In the genomic region with DNA sequence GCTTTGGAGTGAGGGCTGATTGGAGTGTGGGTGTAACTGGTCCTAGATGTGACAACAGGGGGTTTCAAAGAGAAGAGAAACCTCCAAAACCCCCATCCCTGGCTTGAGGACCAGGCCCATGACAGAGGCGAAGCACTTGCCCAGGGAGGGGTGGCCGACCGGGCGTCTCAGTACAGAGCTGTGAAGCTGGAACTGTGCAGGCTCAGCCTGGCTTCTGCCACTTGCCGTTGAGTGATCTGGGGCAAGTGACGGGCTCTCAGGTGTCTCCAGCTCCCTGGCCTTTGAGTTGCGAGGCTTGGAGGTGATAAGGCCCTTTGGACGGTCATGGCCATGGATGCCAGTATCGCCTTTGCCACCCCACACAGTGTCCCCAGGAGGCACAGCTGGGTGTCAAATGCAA, we compare ENCODE assay signal across 8 cellular contexts.
"Had no signal": no experiment of that assay in that cellular context is flagged by ENCODE, and none has a peak within 500 bp of the region (broad histone marks: within the 10 kb centered on the region; RNA-seq: fewer than 3 reads in every experiment).

No MANE protein-coding gene starts in this region.

- H3K36me3 Mint-ChIP-seq: IgD-negative memory B cell had no signal

- H3K9me3 Mint-ChIP-seq: IgD-negative memory B cell had no signal

- H3K27ac Mint-ChIP-seq: IgD-negative memory B cell had no signal

- DNase-seq: IMR-90, KBM-7, KG1 had no signal

- H3K4me3 Mint-ChIP-seq: IgD-negative memory B cell had no signal

- H3K27ac ChIP-seq: HL-60 had no signal

- H3K4me3 ChIP-seq: K562 had no signal

- ATAC-seq: HepG2, K562 had no signal

- FAIRE-seq: HepG2, HTR-8/SVneo, K562 had no signal
